1 cellular context compared by ENCODE assay signal in the genomic region with DNA sequence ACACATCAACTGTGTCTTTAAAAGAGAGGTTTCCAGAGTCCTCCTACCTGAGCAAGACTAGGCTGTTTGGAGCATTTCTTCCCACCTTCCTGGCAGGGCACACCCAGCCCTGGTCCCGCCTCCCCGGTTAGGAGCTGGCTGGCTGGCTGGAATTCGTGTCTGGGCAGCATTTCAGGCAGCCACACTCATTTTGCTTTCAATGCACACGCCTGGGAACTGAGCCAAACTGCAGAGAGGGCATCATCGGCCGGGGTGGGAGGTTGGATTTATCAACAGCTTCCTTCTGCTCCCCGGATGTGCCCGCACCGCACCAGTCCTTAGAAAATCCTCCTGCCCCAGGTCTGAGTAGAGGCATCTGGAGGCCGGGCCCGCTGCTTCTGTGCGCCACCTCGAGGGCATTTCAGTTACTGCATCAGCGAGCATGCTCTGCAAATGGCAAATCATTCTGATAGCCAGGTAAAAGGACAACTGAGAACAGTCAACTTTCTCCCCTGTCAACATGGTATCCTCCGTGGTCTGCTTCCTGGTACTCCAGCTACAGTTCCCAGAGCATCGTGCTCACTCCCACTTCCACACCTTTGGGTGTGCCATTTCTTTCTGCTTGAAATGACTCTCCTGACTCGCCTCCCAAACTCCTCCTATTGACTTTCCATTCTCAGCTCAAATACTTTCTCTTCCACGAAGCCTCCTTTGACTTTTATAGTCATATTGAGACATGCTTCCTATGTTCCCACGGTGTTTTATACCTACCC.
A peak's percentile ranks its signal among the peaks of the same experiment; 100 is the strongest.
TF ChIP-seq lines count a peak whose summit lies in the region.

No MANE protein-coding gene starts in this region.

TF ChIP-seq in K562, 482 proteins besides CTCF, POLR2A, EP300 and RAD21 (continues in another document):
- TF ChIP-seq, protein P1, sequence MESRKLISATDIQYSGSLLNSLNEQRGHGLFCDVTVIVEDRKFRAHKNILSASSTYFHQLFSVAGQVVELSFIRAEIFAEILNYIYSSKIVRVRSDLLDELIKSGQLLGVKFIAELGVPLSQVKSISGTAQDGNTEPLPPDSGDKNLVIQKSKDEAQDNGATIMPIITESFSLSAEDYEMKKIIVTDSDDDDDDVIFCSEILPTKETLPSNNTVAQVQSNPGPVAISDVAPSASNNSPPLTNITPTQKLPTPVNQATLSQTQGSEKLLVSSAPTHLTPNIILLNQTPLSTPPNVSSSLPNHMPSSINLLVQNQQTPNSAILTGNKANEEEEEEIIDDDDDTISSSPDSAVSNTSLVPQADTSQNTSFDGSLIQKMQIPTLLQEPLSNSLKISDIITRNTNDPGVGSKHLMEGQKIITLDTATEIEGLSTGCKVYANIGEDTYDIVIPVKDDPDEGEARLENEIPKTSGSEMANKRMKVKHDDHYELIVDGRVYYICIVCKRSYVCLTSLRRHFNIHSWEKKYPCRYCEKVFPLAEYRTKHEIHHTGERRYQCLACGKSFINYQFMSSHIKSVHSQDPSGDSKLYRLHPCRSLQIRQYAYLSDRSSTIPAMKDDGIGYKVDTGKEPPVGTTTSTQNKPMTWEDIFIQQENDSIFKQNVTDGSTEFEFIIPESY (CRISPR knock-in tag; IDR thresholded peaks at IDR 0.05): peak; percentile 11; the same call in 1 of the 2 replicates
- TF ChIP-seq, protein P2, sequence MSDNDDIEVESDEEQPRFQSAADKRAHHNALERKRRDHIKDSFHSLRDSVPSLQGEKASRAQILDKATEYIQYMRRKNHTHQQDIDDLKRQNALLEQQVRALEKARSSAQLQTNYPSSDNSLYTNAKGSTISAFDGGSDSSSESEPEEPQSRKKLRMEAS (CRISPR knock-in tag; IDR thresholded peaks at IDR 0.05): peak; percentile 57
- peak; percentile 26 for TF ChIP-seq POU5F1 (IDR thresholded peaks at IDR 0.05; ENCODE audit: borderline replicate concordance, low read depth, low read length, partially characterized antibody)
- TF ChIP-seq NR4A1 (CRISPR knock-in tag; IDR thresholded peaks at IDR 0.05): 0 out of 2 replicates have a peak, but pooled peaks have one; percentile 60
- TF ChIP-seq NR4A1 (tag; IDR thresholded peaks at IDR 0.05): no peak
- TF ChIP-seq ETV6 (IDR thresholded peaks at IDR 0.05; ENCODE audit: borderline replicate concordance in 1 of 2, low read depth in 2 of 2, low read length in 1 of 2): no peak
- TF ChIP-seq ETV6 (CRISPR knock-in tag; IDR thresholded peaks at IDR 0.05; ENCODE audit: borderline replicate concordance): 0 out of 2 replicates have a peak, but pooled peaks have one; percentile 25
- TF ChIP-seq PCBP1 (IDR thresholded peaks at IDR 0.05; ENCODE audit: low read depth, low read length, poor library complexity, severe bottlenecking): no peak
- TF ChIP-seq, protein P3, sequence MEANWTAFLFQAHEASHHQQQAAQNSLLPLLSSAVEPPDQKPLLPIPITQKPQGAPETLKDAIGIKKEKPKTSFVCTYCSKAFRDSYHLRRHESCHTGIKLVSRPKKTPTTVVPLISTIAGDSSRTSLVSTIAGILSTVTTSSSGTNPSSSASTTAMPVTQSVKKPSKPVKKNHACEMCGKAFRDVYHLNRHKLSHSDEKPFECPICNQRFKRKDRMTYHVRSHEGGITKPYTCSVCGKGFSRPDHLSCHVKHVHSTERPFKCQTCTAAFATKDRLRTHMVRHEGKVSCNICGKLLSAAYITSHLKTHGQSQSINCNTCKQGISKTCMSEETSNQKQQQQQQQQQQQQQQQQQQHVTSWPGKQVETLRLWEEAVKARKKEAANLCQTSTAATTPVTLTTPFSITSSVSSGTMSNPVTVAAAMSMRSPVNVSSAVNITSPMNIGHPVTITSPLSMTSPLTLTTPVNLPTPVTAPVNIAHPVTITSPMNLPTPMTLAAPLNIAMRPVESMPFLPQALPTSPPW (CRISPR knock-in tag; IDR thresholded peaks at IDR 0.05): peak; percentile 60
- TF ChIP-seq ZNF583 (CRISPR knock-in tag; IDR thresholded peaks at IDR 0.05): no peak
- TF ChIP-seq, protein P4, sequence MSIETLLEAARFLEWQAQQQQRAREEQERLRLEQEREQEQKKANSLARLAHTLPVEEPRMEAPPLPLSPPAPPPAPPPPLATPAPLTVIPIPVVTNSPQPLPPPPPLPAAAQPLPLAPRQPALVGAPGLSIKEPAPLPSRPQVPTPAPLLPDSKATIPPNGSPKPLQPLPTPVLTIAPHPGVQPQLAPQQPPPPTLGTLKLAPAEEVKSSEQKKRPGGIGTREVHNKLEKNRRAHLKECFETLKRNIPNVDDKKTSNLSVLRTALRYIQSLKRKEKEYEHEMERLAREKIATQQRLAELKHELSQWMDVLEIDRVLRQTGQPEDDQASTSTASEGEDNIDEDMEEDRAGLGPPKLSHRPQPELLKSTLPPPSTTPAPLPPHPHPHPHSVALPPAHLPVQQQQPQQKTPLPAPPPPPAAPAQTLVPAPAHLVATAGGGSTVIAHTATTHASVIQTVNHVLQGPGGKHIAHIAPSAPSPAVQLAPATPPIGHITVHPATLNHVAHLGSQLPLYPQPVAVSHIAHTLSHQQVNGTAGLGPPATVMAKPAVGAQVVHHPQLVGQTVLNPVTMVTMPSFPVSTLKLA (conservative IDR thresholded peaks at IDR 0.05): peak; percentile 45 to 57; a peak in 3 of 4 replicates
- TF ChIP-seq CREB1 (IDR thresholded peaks at IDR 0.05): 0 out of 2 replicates have a peak, but pooled peaks have one; percentile 19
- TF ChIP-seq CREB1 (CRISPR knock-in tag; IDR thresholded peaks at IDR 0.05): no peak; the same call in 1 of the 2 replicates
- TF ChIP-seq, protein P5, sequence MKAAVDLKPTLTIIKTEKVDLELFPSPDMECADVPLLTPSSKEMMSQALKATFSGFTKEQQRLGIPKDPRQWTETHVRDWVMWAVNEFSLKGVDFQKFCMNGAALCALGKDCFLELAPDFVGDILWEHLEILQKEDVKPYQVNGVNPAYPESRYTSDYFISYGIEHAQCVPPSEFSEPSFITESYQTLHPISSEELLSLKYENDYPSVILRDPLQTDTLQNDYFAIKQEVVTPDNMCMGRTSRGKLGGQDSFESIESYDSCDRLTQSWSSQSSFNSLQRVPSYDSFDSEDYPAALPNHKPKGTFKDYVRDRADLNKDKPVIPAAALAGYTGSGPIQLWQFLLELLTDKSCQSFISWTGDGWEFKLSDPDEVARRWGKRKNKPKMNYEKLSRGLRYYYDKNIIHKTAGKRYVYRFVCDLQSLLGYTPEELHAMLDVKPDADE (conservative IDR thresholded peaks at IDR 0.05; ENCODE audit: control insufficient read depth, low read depth, low read length): 0 out of 2 replicates have a peak, but pooled peaks have one; percentile 49
- TF ChIP-seq ETV1 (tag; conservative IDR thresholded peaks at IDR 0.05; ENCODE audit: low read depth): peak; percentile 79
- TF ChIP-seq KLF16 (IDR thresholded peaks at IDR 0.05): peak; percentile 46; the same call in 1 of the 2 replicates
- 0 out of 2 replicates have a peak, but pooled peaks have one; percentile 29 for TF ChIP-seq ZBED1 (IDR thresholded peaks at IDR 0.05)
- TF ChIP-seq SOX6 (IDR thresholded peaks at IDR 0.05): peak; percentile 61
- TF ChIP-seq, protein P6, sequence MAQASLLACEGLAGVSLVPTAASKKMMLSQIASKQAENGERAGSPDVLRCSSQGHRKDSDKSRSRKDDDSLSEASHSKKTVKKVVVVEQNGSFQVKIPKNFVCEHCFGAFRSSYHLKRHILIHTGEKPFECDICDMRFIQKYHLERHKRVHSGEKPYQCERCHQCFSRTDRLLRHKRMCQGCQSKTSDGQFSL (CRISPR knock-in tag; IDR thresholded peaks at IDR 0.05): no peak
- TF ChIP-seq, protein P6 (tag; IDR thresholded peaks at IDR 0.05): no peak
- no peak for TF ChIP-seq IFI16 (CRISPR knock-in tag; IDR thresholded peaks at IDR 0.05)
- TF ChIP-seq SMARCB1 (IDR thresholded peaks at IDR 0.05; ENCODE audit: insufficient read length, low read depth): no peak
- TF ChIP-seq, protein P7, sequence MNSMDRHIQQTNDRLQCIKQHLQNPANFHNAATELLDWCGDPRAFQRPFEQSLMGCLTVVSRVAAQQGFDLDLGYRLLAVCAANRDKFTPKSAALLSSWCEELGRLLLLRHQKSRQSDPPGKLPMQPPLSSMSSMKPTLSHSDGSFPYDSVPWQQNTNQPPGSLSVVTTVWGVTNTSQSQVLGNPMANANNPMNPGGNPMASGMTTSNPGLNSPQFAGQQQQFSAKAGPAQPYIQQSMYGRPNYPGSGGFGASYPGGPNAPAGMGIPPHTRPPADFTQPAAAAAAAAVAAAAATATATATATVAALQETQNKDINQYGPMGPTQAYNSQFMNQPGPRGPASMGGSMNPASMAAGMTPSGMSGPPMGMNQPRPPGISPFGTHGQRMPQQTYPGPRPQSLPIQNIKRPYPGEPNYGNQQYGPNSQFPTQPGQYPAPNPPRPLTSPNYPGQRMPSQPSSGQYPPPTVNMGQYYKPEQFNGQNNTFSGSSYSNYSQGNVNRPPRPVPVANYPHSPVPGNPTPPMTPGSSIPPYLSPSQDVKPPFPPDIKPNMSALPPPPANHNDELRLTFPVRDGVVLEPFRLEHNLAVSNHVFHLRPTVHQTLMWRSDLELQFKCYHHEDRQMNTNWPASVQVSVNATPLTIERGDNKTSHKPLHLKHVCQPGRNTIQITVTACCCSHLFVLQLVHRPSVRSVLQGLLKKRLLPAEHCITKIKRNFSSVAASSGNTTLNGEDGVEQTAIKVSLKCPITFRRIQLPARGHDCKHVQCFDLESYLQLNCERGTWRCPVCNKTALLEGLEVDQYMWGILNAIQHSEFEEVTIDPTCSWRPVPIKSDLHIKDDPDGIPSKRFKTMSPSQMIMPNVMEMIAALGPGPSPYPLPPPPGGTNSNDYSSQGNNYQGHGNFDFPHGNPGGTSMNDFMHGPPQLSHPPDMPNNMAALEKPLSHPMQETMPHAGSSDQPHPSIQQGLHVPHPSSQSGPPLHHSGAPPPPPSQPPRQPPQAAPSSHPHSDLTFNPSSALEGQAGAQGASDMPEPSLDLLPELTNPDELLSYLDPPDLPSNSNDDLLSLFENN (IDR thresholded peaks at IDR 0.05; ENCODE audit: low read depth in 2 of 2, low read length in 2 of 2): peak; percentile 17 to 76; a peak in 2 of 4 replicates
- TF ChIP-seq, protein P8, sequence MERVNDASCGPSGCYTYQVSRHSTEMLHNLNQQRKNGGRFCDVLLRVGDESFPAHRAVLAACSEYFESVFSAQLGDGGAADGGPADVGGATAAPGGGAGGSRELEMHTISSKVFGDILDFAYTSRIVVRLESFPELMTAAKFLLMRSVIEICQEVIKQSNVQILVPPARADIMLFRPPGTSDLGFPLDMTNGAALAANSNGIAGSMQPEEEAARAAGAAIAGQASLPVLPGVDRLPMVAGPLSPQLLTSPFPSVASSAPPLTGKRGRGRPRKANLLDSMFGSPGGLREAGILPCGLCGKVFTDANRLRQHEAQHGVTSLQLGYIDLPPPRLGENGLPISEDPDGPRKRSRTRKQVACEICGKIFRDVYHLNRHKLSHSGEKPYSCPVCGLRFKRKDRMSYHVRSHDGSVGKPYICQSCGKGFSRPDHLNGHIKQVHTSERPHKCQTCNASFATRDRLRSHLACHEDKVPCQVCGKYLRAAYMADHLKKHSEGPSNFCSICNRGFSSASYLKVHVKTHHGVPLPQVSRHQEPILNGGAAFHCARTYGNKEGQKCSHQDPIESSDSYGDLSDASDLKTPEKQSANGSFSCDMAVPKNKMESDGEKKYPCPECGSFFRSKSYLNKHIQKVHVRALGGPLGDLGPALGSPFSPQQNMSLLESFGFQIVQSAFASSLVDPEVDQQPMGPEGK (CRISPR knock-in tag; IDR thresholded peaks at IDR 0.05; ENCODE audit: borderline replicate concordance): no peak
- TF ChIP-seq ERF (CRISPR knock-in tag; IDR thresholded peaks at IDR 0.05): 0 out of 2 replicates have a peak, but pooled peaks have one; percentile 75
- no peak for TF ChIP-seq CSDE1 (IDR thresholded peaks at IDR 0.05)
- TF ChIP-seq SMAD4 (CRISPR knock-in tag; conservative IDR thresholded peaks at IDR 0.05): peak; percentile 28; the same call in 1 of the 2 replicates
- peak; percentile 26 for TF ChIP-seq TAF1 (IDR thresholded peaks at IDR 0.05; ENCODE audit: control insufficient read depth, extremely low read depth, insufficient read depth, low read length, severe bottlenecking)
- peak; percentile 25; the same call in 1 of the 2 replicates for TF ChIP-seq NFIX (CRISPR knock-in tag; IDR thresholded peaks at IDR 0.05; ENCODE audit: low read depth)
- TF ChIP-seq, protein P9, sequence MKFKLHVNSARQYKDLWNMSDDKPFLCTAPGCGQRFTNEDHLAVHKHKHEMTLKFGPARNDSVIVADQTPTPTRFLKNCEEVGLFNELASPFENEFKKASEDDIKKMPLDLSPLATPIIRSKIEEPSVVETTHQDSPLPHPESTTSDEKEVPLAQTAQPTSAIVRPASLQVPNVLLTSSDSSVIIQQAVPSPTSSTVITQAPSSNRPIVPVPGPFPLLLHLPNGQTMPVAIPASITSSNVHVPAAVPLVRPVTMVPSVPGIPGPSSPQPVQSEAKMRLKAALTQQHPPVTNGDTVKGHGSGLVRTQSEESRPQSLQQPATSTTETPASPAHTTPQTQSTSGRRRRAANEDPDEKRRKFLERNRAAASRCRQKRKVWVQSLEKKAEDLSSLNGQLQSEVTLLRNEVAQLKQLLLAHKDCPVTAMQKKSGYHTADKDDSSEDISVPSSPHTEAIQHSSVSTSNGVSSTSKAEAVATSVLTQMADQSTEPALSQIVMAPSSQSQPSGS (CRISPR knock-in tag; IDR thresholded peaks at IDR 0.05): no peak
- TF ChIP-seq HLTF (IDR thresholded peaks at IDR 0.05): no peak; the same call in 1 of the 2 replicates
- TF ChIP-seq MYNN (IDR thresholded peaks at IDR 0.05): peak; percentile 72
- no peak for TF ChIP-seq MYNN (CRISPR knock-in tag; IDR thresholded peaks at IDR 0.05)
- TF ChIP-seq, protein P10, sequence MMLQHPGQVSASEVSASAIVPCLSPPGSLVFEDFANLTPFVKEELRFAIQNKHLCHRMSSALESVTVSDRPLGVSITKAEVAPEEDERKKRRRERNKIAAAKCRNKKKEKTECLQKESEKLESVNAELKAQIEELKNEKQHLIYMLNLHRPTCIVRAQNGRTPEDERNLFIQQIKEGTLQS (IDR thresholded peaks at IDR 0.05): peak; percentile 9; the same call in 1 of the 2 replicates
- TF ChIP-seq, protein P10 (CRISPR knock-in tag; conservative IDR thresholded peaks at IDR 0.05): no peak
- peak; percentile 35; the same call in 1 of the 2 replicates for TF ChIP-seq ZNF316 (IDR thresholded peaks at IDR 0.05)
- peak; percentile 44; the same call in 1 of the 2 replicates for TF ChIP-seq TARDBP (IDR thresholded peaks at IDR 0.05)
- no peak for TF ChIP-seq CBX2 (IDR thresholded peaks at IDR 0.05; ENCODE audit: insufficient read depth, low read length, poor library complexity, severe bottlenecking)
- TF ChIP-seq FOXA1 (IDR thresholded peaks at IDR 0.05; ENCODE audit: borderline replicate concordance): no peak
- no peak for TF ChIP-seq POLR2AphosphoS2 (IDR thresholded peaks at IDR 0.05; ENCODE audit: low read length)
